8 cellular contexts compared by ENCODE assay signal in the genomic region with DNA sequence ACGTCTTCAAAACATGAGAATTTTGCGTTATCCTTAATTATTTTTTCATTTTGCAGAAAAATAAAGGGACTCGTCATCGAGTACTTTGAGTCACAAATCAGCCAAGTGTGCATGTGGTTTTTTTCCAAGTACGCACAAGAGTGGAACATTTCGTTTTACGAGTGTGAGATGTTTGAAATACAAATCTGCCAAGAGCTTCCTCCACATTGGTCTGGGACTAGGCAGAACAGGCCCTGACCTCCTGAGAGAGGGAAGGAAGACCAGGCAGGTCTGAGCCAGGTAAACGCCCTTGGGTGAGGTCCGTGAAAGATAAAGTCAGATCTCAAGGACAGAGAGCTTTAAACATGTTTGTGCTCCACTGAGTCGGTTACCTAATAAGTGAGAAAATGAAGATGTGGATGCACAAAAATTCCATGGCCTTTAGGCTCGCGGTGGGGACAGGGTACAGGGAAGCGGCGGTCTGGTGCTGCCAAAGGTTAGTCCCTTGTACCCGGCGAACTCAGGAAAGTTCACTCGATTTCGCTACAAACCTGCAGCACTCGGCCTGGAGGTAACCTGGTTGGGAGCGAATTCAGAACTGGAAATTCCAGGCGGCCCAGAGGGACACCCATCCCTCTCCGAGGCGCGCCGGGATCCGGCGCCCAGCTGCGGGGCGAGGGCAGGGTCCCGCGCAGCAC. TPM values are rescaled to one million over a fixed set of nuclear protein-coding genes. Genes with fewer than 3 reads are reported as not detected.
DNase-seq lines count a peak whose midpoint lies in the region; ATAC-seq, FAIRE-seq and TF ChIP-seq lines count a peak whose summit lies in the region.

No MANE protein-coding gene starts in this region.

- peak overlapping the region; percentile 98 for H3K4me2 ChIP-seq in smooth muscle cell

- no peaks in the 10 kb centered on the region for H3K27me3 ChIP-seq in HL-60 (ENCODE audit: insufficient read depth, poor library complexity, severe bottlenecking)
- no peaks in the 10 kb centered on the region for H3K27me3 ChIP-seq in smooth muscle cell (ENCODE audit: low read depth)

- ATAC-seq in GM19023 (IDR thresholded peaks at IDR 0.05; ENCODE audit: unreplicated experiment), result peak; percentile 15

- H3K9ac ChIP-seq in smooth muscle cell (ENCODE audit: low read depth), result peak overlapping the region; percentile 59

- TF ChIP-seq POLR2A in H54 (IDR thresholded peaks at IDR 0.05; ENCODE audit: low read depth, low read length), result no peak

- peaks cover 34% of the 10 kb centered on the region for H3K4me1 ChIP-seq in smooth muscle cell (ENCODE audit: low read depth)

- WGBS in smooth muscle cell (ENCODE audit: low lambda C conversion rate), result 15% methylated on average over 25 of the region's 31 CpGs

- CTCF ChIA-PET in AG04449 (lab: Yijun Ruan, JAX), result interaction anchor here (0.9 to 1.0 kb wide), 2 partner anchors 101 to 348 kb away, joined by 3 read pairs; no protein-coding TSS in a partner anchor

- DNase-seq in AG04449 (ENCODE audit: low read depth, low spot score), result no peak
- DNase-seq in HL-60 (ENCODE audit: low read depth in 1 of 2, low spot score in 1 of 2), result peak in 1 of 2 experiments; percentile 40
- DNase-seq in astrocyte of the spinal cord (ENCODE audit: low read depth, low spot score), result peak; percentile 15
- DNase-seq in iPS-NIHi7 (ENCODE audit: extremely low spot score), result peak; percentile 22
- peak; percentile 25 for DNase-seq in smooth muscle cell (lab: John Stamatoyannopoulos, UW; ENCODE audit: unreplicated experiment)
- DNase-seq in H54 (ENCODE audit: insufficient read length, low spot score), result no peak
- DNase-seq in urothelium cell line (ENCODE audit: low spot score), result no peak

- H3K27ac ChIP-seq in HL-60 (replicated peaks), result peak overlapping the region; percentile 26; the same call in 1 of the 2 replicates
- H3K27ac ChIP-seq in smooth muscle cell (ENCODE audit: low read depth), result peak overlapping the region; percentile 49

- POLR2A ChIA-PET in AG04449 (lab: Yijun Ruan, JAX), result interaction anchor here (0.6 kb wide), 1 partner anchor 14 kb away, joined by 3 read pairs; no protein-coding TSS in a partner anchor

- in situ Hi-C loops in astrocyte of the spinal cord (cut with HindIII; ENCODE audit: low sequenced_read_pairs), result no loop called here

- H3K79me2 ChIP-seq in smooth muscle cell (ENCODE audit: low read depth), result peaks cover 44% of the 10 kb centered on the region

- H3F3A ChIP-seq in smooth muscle cell (ENCODE audit: low read depth), result peaks cover 16% of the 10 kb centered on the region

- no peaks in the 10 kb centered on the region for H3K9me3 ChIP-seq in smooth muscle cell (replicated peaks; ENCODE audit: low read depth)

- TF ChIP-seq CTCF in AG04449 (IDR thresholded peaks at IDR 0.05; ENCODE audit: insufficient read depth, low read length, missing control alignments) (no peak), HL-60 (IDR thresholded peaks at IDR 0.05; ENCODE audit: insufficient read depth, low read length) (no peak), astrocyte of the spinal cord (IDR thresholded peaks at IDR 0.05; ENCODE audit: low read depth, low read length) (no peak), smooth muscle cell (IDR thresholded peaks at IDR 0.05; ENCODE audit: borderline replicate concordance, insufficient read depth, poor library complexity, severe bottlenecking) (no peak)

- no peaks in the 10 kb centered on the region for H3K36me3 ChIP-seq in smooth muscle cell (ENCODE audit: low read depth)

- H3K4me3 ChIP-seq in AG04449 (ENCODE audit: low read depth, low read length), result peak overlapping the region; percentile 91
- peak overlapping the region; percentile 64 for H3K4me3 ChIP-seq in HL-60 (replicated peaks; ENCODE audit: insufficient read depth, low read length)
- peak overlapping the region; percentile 79 for H3K4me3 ChIP-seq in astrocyte of the spinal cord (ENCODE audit: low read depth, low read length)
- peak overlapping the region; percentile 99 for H3K4me3 ChIP-seq in smooth muscle cell

- H2AFZ ChIP-seq in smooth muscle cell (ENCODE audit: low read depth), result peak overlapping the region; percentile 97

- peaks cover 26% of the 10 kb centered on the region for H4K20me1 ChIP-seq in smooth muscle cell (ENCODE audit: low read depth)

- FAIRE-seq in H54 (lab: Jason Lieb, UNC) (no peak), urothelium cell line (lab: Jason Lieb, UNC) (no peak)

RNA-seq across cellular contexts. Expression of a gene that starts 0.4 kb away (rescaled TPM):
- total RNA-seq in smooth muscle cell, result 459 and 557 TPM in 2 replicates
- 397 and 411 TPM in 2 replicates for polyA plus RNA-seq in smooth muscle cell

Comparison
In these comparisons a context has a peak if more than half of its experiments do, and no peak if none do; other contexts are left out.
1. DNase-seq: peak in astrocyte of the spinal cord (single experiment), iPS-NIHi7 (single experiment) and smooth muscle cell (single experiment); none in AG04449 (single experiment), H54 (single experiment) and urothelium cell line (single experiment).
2. Peak in every context shown above with its lines, with median percentiles within 50 percentile points of each other: H3K4me3 ChIP-seq.